8 cellular contexts compared by ENCODE assay signal in genomic region chr11:65558002-65558784, GRCh38. TPM values are rescaled to one million over a fixed set of nuclear protein-coding genes. Genes with fewer than 3 reads are reported as not detected.
DNase-seq lines count a peak whose midpoint lies in the region; ATAC-seq and TF ChIP-seq lines count a peak whose summit lies in the region.

Gene LTBP3 (minus strand): TSS chr11:65558359. CDS start chr11:65557959, 400 bp downstream.

- peak within 1 kb of the TSS; percentile 91 for H2AK5ac ChIP-seq in neuronal stem cell (ENCODE audit: low read depth, low read length)

- H2AFZ ChIP-seq in OCI-LY1 (ENCODE audit: low read length) (no peak within 1 kb of the TSS), neuronal stem cell (ENCODE audit: low read length) (peak within 1 kb of the TSS; percentile 83)

- H3K4me3 ChIP-seq in OCI-LY1 (ENCODE audit: low read depth, low read length, poor library complexity, severe bottlenecking), result peak within 1 kb of the TSS; percentile 39
- peak within 1 kb of the TSS; percentile 64 to 81 for H3K4me3 ChIP-seq in neuronal stem cell (ENCODE audit: low read length in 2 of 2)

- ATAC-seq in Right ventricle myocardium inferior, result peak; percentile 90
- ATAC-seq in GM19023 (IDR thresholded peaks at IDR 0.05; ENCODE audit: unreplicated experiment), result no peak

- intact Hi-C loops in Right ventricle myocardium inferior (cut with DNase I), result loop anchor here (1.0 kb wide), 1 partner anchor 141 kb away; no protein-coding TSS in a partner anchor

- no peaks in the 10 kb centered on the region for H3K79me2 ChIP-seq in OCI-LY1 (ENCODE audit: insufficient read depth, low read length)

- DNase-seq in AML-193 (lab: John Stamatoyannopoulos, UW) (peak; percentile 26 to 34), GM20000 (ENCODE audit: low spot score) (peak; percentile 84), amniotic epithelial cell (ENCODE audit: low read depth) (peak; percentile 75), Right ventricle myocardium inferior (ENCODE audit: missing footprints) (peak; percentile 92), neuronal stem cell (ENCODE audit: low spot score) (no peak), SHP77 treated with DMSO at 0.1 percent for 48 hours (lab: John Stamatoyannopoulos, UW) (no peak)

- no peaks in the 10 kb centered on the region for H4K20me1 ChIP-seq in OCI-LY1 (ENCODE audit: insufficient read depth, low read length)

- TF ChIP-seq CTCF in GM20000 (IDR thresholded peaks at IDR 0.05; ENCODE audit: extremely low read depth, missing control alignments), result no peak
- no peak for TF ChIP-seq CTCF in OCI-LY1 (IDR thresholded peaks at IDR 0.05; ENCODE audit: low read length)

- peak within 1 kb of the TSS; percentile 90 for H2BK120ac ChIP-seq in neuronal stem cell (ENCODE audit: low read depth, low read length)

- no peak within 1 kb of the TSS for H3K27ac ChIP-seq in OCI-LY1 (ENCODE audit: low read depth, low read length, poor library complexity, severe bottlenecking)
- H3K27ac ChIP-seq in neuronal stem cell (replicated peaks; ENCODE audit: low read length), result no peak within 1 kb of the TSS

- no peaks in the 10 kb centered on the region for H3K79me1 ChIP-seq in neuronal stem cell (ENCODE audit: low read depth, low read length)

- no peaks in the 10 kb centered on the region for H3K9me3 ChIP-seq in OCI-LY1 (ENCODE audit: low read length)
- H3K9me3 ChIP-seq in neuronal stem cell (replicated peaks in 1 of 2; ENCODE audit: control insufficient read depth in 2 of 2, insufficient read depth in 1 of 2, low read depth in 1 of 2, low read length in 2 of 2), result no peaks in the 10 kb centered on the region

- peak within 1 kb of the TSS; percentile 90 for H2BK15ac ChIP-seq in neuronal stem cell (ENCODE audit: low read length)

- peak within 1 kb of the TSS; percentile 61 for H3K23ac ChIP-seq in neuronal stem cell (ENCODE audit: low read depth, low read length, poor library complexity)

- H3K9me2 ChIP-seq in OCI-LY1 (ENCODE audit: low read depth, low read length), result no peaks in the 10 kb centered on the region

- H2BK5ac ChIP-seq in neuronal stem cell (ENCODE audit: low read length), result peak within 1 kb of the TSS; percentile 89

- peaks cover 12% of the 10 kb centered on the region for H3K4me1 ChIP-seq in OCI-LY1 (ENCODE audit: insufficient read depth, low read length, severe bottlenecking)
- H3K4me1 ChIP-seq in neuronal stem cell (ENCODE audit: control insufficient read depth in 2 of 2, insufficient read depth in 1 of 2, low read depth in 1 of 2, low read length in 2 of 2), result peaks cover 38 to 45% of the 10 kb centered on the region in 2 donors

- no peak within 1 kb of the TSS for H4K8ac ChIP-seq in neuronal stem cell (ENCODE audit: low read depth, low read length)

- H3K9ac ChIP-seq in OCI-LY1 (ENCODE audit: low read length) (peak within 1 kb of the TSS; percentile 13; the same call in 1 of the 2 replicates), neuronal stem cell (ENCODE audit: low read depth, low read length, poor library complexity) (peak within 1 kb of the TSS; percentile 73)

- H3K18ac ChIP-seq in neuronal stem cell (ENCODE audit: low read length), result peak within 1 kb of the TSS; percentile 95

- no CpG with 5 or more reads among the region's 77 CpGs for WGBS in neuronal stem cell (ENCODE audit: extremely low coverage in 2 of 2, insufficient read length in 2 of 2, insufficient replicate concordance in 1 of 2), 2 donors

- H3K4ac ChIP-seq in neuronal stem cell (ENCODE audit: low read length), result peak within 1 kb of the TSS; percentile 20

- H3K36me3 ChIP-seq in OCI-LY1 (ENCODE audit: insufficient read depth, low read length) (no peaks in the 10 kb centered on the region), neuronal stem cell (replicated peaks in 1 of 2; ENCODE audit: control insufficient read depth in 2 of 2, insufficient read depth in 2 of 2, low read length in 2 of 2) (no peaks in the 10 kb centered on the region)

- H2BK12ac ChIP-seq in neuronal stem cell (ENCODE audit: low read length), result peak within 1 kb of the TSS; percentile 58

- peak within 1 kb of the TSS; percentile 20 for H4K91ac ChIP-seq in neuronal stem cell (ENCODE audit: low read depth, low read length, poor library complexity)

- H3K27me3 ChIP-seq in OCI-LY1 (ENCODE audit: insufficient read depth, low read length) (peaks cover 11% of the 10 kb centered on the region; the same call in 1 of the 2 replicates), neuronal stem cell (ENCODE audit: control insufficient read depth in 3 of 3, insufficient read depth in 3 of 3, low read depth in 1 of 3, low read length in 3 of 3) (peaks cover 0 to 9% (median 0%) of the 10 kb centered on the region in 3 experiments)

- H3K4me2 ChIP-seq in OCI-LY1 (ENCODE audit: low read length) (peak within 1 kb of the TSS; percentile 73), neuronal stem cell (ENCODE audit: insufficient read depth, low read length, poor library complexity, severe bottlenecking) (peak within 1 kb of the TSS; percentile 96)

- H3F3A ChIP-seq in OCI-LY1 (ENCODE audit: insufficient read depth, low read length), result no peaks in the 10 kb centered on the region

- peak within 1 kb of the TSS; percentile 72 for H3K14ac ChIP-seq in neuronal stem cell (ENCODE audit: low read length)

RNA-seq across cellular contexts. Expression of gene LTBP3, which starts in this region (rescaled TPM):
- total RNA-seq in Right ventricle myocardium inferior, result 72.3 TPM
- 8.7 TPM for polyA plus RNA-seq in neuronal stem cell (2013, experiment 1 of 2)
- 8.6 TPM for polyA plus RNA-seq in neuronal stem cell (2013, experiment 2 of 2)

Comparison
In these comparisons a context has a peak if more than half of its experiments do, and no peak if none do; other contexts are left out.
1. DNase-seq: peak in AML-193 (2 of 2), GM20000 (single experiment), amniotic epithelial cell (single experiment) and Right ventricle myocardium inferior (single experiment); none in neuronal stem cell (single experiment) and SHP77 treated with DMSO at 0.1 percent for 48 hours (single experiment).